ENCODE assay signal across 21 cellular contexts in genomic region chr2:102126660-102127059, GRCh38. TPM values are rescaled to one million over a fixed set of nuclear protein-coding genes. Genes with fewer than 3 reads are reported as not detected.
DNase-seq lines count a peak whose midpoint lies in the region; TF ChIP-seq lines count a peak whose summit lies in the region.
"Had no signal": no experiment of that assay in that cellular context is flagged by ENCODE, and none has a peak within 500 bp of the region (broad histone marks: within the 10 kb centered on the region; RNA-seq: fewer than 3 reads in every experiment).

No MANE protein-coding gene starts in this region.

- no peaks in the 10 kb centered on the region for H3K79me2 ChIP-seq in osteoblast (ENCODE audit: insufficient read depth, low read length)

- H3K4me3 ChIP-seq in epithelial cell of esophagus (ENCODE audit: low read length) (no peak overlapping the region), osteoblast (ENCODE audit: insufficient read depth, low read length) (no peak overlapping the region), suprapubic skin (no peak overlapping the region)
- H3K4me3 ChIP-seq: ascending aorta, colonic mucosa, neural progenitor cell, testis had no signal

- peak; percentile 39 for DNase-seq in NCI-H226
- peak; percentile 22 for DNase-seq in epithelial cell of esophagus (ENCODE audit: low read depth)
- no peak for DNase-seq in osteoblast (ENCODE audit: insufficient read length, low spot score, missing footprints)
- DNase-seq in putamen (ENCODE audit: low spot score) = no peak
- no peak for DNase-seq in suprapubic skin (ENCODE audit: low spot score in 2 of 2)
- DNase-seq in ureter (ENCODE audit: low spot score) = no peak
- DNase-seq in activated CD8-positive, alpha-beta memory T cell treated with anti-CD3 and anti-CD28 coated beads for 24 hours = no peak
- DNase-seq: activated CD4-positive, alpha-beta T cell treated with anti-CD3 and anti-CD28 coated beads, Interleukin-2, amount 10 ng/mL, durations not matched to agents 24 days and 14 days; activated gamma-delta T cell treated with Interleukin-2 at 50 U/mL for 16 hours; Caco-2; colonic mucosa; endodermal cell; foreskin melanocyte; left cardiac atrium; NCI-H2107; NCI-H510A treated with DMSO at 0.1 percent for 48 hours; stimulated activated CD4-positive, alpha-beta T cell treated with anti-CD3 and anti-CD28 coated beads, Interleukin-15, amount 100 ng/mL, for 24 hours; testis had no signal

- H3K36me3 ChIP-seq in osteoblast (ENCODE audit: insufficient read depth, low read length) (no peaks in the 10 kb centered on the region), suprapubic skin (no peaks in the 10 kb centered on the region)
- H3K36me3 ChIP-seq: ascending aorta, colonic mucosa, neural progenitor cell had no signal

- H3K27ac ChIP-seq in C4-2B (0 out of 2 replicates have a peak overlapping the region, but pooled peaks have one; percentile 15), osteoblast (ENCODE audit: low read depth, low read length) (peak overlapping the region; percentile 88), suprapubic skin (no peak overlapping the region)
- H3K27ac ChIP-seq: ascending aorta, colonic mucosa, neural progenitor cell, testis had no signal

- H2AFZ ChIP-seq in osteoblast (ENCODE audit: low read length) = no peak overlapping the region
- H2AFZ ChIP-seq: neural progenitor cell had no signal

- no peak overlapping the region for H3K4me2 ChIP-seq in osteoblast (ENCODE audit: insufficient read depth, low read length)
- H3K4me2 ChIP-seq: neural progenitor cell had no signal

- 96% methylated on average over 2 of the region's 2 CpGs for WGBS in suprapubic skin

- TF ChIP-seq CTCF in C4-2B (conservative IDR thresholded peaks at IDR 0.05) (no peak), epithelial cell of esophagus (IDR thresholded peaks at IDR 0.05; ENCODE audit: insufficient read depth, low read depth, low read length, missing control alignments) (no peak), osteoblast (IDR thresholded peaks at IDR 0.05; ENCODE audit: extremely low read depth, low read depth, low read length) (no peak), suprapubic skin (IDR thresholded peaks at IDR 0.05) (no peak)

- no peaks in the 10 kb centered on the region for H3K27me3 ChIP-seq in osteoblast (ENCODE audit: insufficient read depth, low read length)
- H3K27me3 ChIP-seq in suprapubic skin = no peaks in the 10 kb centered on the region
- H3K27me3 ChIP-seq: ascending aorta, colonic mucosa, neural progenitor cell, testis had no signal

- no peak for TF ChIP-seq EP300 in suprapubic skin (IDR thresholded peaks at IDR 0.05)

- H4K20me1 ChIP-seq in osteoblast (ENCODE audit: insufficient read depth, low read length) = no peaks in the 10 kb centered on the region

- no peaks in the 10 kb centered on the region for H3K9me3 ChIP-seq in osteoblast (ENCODE audit: low read depth, low read length)
- H3K9me3 ChIP-seq in suprapubic skin = no peaks in the 10 kb centered on the region
- H3K9me3 ChIP-seq: ascending aorta, Caco-2, colonic mucosa, testis had no signal

- no peak for TF ChIP-seq POLR2A in suprapubic skin (IDR thresholded peaks at IDR 0.05)

- H3K4me1 ChIP-seq in osteoblast (ENCODE audit: insufficient read depth, low read length) = peaks cover 45% of the 10 kb centered on the region
- peaks cover 16% of the 10 kb centered on the region for H3K4me1 ChIP-seq in suprapubic skin
- H3K4me1 ChIP-seq: colonic mucosa, neural progenitor cell, testis had no signal

RNA-seq across cellular contexts. Expression of gene IL1R1, which starts 15.9 kb away (rescaled TPM):
- total RNA-seq in osteoblast = 89.8 and 116 TPM in 2 replicates
- total RNA-seq in suprapubic skin = 10 to 100 TPM; 52.1 to 90.0 (median 58.8) TPM
- total RNA-seq in ureter = 93.3 TPM

Comparison
In these comparisons a context has a peak if more than half of its experiments do, and no peak if none do; other contexts are left out.
1. DNase-seq: peak in NCI-H226 (single experiment) and epithelial cell of esophagus (single experiment); none in osteoblast (single experiment), putamen (single experiment), suprapubic skin (0 of 2), ureter (single experiment) and activated CD8-positive, alpha-beta memory T cell treated with anti-CD3 and anti-CD28 coated beads for 24 hours (single experiment).